In the genomic region with DNA sequence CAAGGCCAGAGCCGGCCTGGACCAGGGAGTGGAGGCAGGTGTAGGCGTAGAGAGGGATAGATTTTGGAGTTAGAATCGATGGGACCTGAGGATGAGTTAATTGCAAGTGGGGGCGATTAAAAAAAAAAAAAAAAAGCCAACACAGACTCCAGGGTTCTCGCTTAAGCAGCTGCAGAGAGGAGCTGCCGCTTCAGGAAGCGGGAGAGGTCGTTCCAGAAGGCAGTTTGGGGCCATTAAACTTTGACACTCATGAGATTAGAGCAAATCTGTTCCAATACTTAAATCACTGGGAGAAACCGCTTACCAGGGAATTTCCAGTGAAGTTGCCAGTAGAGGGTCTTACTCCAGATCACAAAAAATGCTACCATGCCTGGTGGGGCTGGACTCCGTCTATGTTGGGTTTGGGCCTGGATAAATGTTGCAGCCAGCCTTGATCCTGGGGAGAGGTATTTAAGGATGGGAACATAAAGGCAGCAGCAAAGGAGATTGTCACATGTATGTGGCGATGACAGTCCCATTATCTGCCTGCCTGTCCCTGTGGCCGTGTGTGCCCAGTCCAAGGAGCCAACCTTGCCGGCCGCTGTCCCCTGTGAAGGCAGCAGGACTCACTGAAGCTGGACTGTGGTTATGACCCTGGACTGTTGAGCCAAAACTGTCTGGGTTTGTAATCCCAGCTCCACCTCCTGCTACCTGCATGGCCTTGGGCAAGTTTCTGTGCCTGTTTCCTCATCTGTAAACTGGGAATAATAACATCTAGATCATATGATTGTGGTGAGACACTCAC, we compare ENCODE assay signal across 18 cellular contexts. TPM values are rescaled to one million over a fixed set of nuclear protein-coding genes. Genes with fewer than 3 reads are reported as not detected.
DNase-seq lines count a peak whose midpoint lies in the region; ATAC-seq and TF ChIP-seq lines count a peak whose summit lies in the region.
"Had no signal": no experiment of that assay in that cellular context is flagged by ENCODE, and none has a peak within 500 bp of the region (broad histone marks: within the 10 kb centered on the region; RNA-seq: fewer than 3 reads in every experiment).

No MANE protein-coding gene starts in this region.

- H3K4me3 ChIP-seq in GM12865 (ENCODE audit: low read depth, low read length), result peak overlapping the region; percentile 63
- no peak overlapping the region for H3K4me3 ChIP-seq in epithelial cell of esophagus (ENCODE audit: low read length)
- no peak overlapping the region for H3K4me3 ChIP-seq in neuronal stem cell (ENCODE audit: low read length in 2 of 2)
- H3K4me3 ChIP-seq: lung had no signal

- no peak overlapping the region for H3K18ac ChIP-seq in neuronal stem cell (ENCODE audit: low read length)

- H3K27ac Mint-ChIP-seq in IgD-negative memory B cell, result no peak overlapping the region
- H3K27ac Mint-ChIP-seq: activated T-cell treated with anti-CD3 and anti-CD28 coated beads, Interleukin-2, amount 50 U/mL, for 24 hours; effector memory CD8-positive, alpha-beta T cell; HFFc6 had no signal

- no peak overlapping the region for H3K9ac ChIP-seq in neuronal stem cell (ENCODE audit: low read depth, low read length, poor library complexity)

- H3K27ac ChIP-seq in neuronal stem cell (replicated peaks; ENCODE audit: low read length), result no peak overlapping the region
- H3K27ac ChIP-seq: cardiac muscle cell, suprapubic skin had no signal

- H3K4me3 Mint-ChIP-seq in IgD-negative memory B cell, result peak overlapping the region; percentile 15 to 76 (median 50)
- H3K4me3 Mint-ChIP-seq: activated T-cell treated with anti-CD3 and anti-CD28 coated beads, Interleukin-2, amount 50 U/mL, for 24 hours; HFFc6 had no signal

- no peak overlapping the region for H3K14ac ChIP-seq in neuronal stem cell (ENCODE audit: low read length)

- H2AFZ ChIP-seq in neuronal stem cell (ENCODE audit: low read length), result peak overlapping the region; percentile 72

- no peak overlapping the region for H3K4ac ChIP-seq in neuronal stem cell (ENCODE audit: low read length)

- peaks cover 4% of the 10 kb centered on the region for H3K36me3 Mint-ChIP-seq in IgD-negative memory B cell

- no peak overlapping the region for H2BK12ac ChIP-seq in neuronal stem cell (ENCODE audit: low read length)

- peaks cover 17 to 22% (median 18%) of the 10 kb centered on the region in 3 donors for H3K4me1 Mint-ChIP-seq in IgD-negative memory B cell

- no peaks in the 10 kb centered on the region for H3K9me3 ChIP-seq in neuronal stem cell (replicated peaks in 1 of 2; ENCODE audit: control insufficient read depth in 2 of 2, insufficient read depth in 1 of 2, low read depth in 1 of 2, low read length in 2 of 2)
- H3K9me3 ChIP-seq: suprapubic skin had no signal

- no peak overlapping the region for H4K91ac ChIP-seq in neuronal stem cell (ENCODE audit: low read depth, low read length, poor library complexity)

- H3K4me2 ChIP-seq in neuronal stem cell (ENCODE audit: insufficient read depth, low read length, poor library complexity, severe bottlenecking), result no peak overlapping the region

- no peak overlapping the region for H2BK5ac ChIP-seq in neuronal stem cell (ENCODE audit: low read length)

- DNase-seq in GM12865 (ENCODE audit: low read depth) (no peak), epithelial cell of esophagus (ENCODE audit: low read depth) (peak; percentile 40), neuronal stem cell (ENCODE audit: low spot score) (no peak), ACHN (no peak)
- no peak for DNase-seq in activated CD8-positive, alpha-beta memory T cell treated with anti-CD3 and anti-CD28 coated beads for 24 hours
- DNase-seq: activated CD4-positive, alpha-beta T cell treated with anti-CD3 and anti-CD28 coated beads for 48 hours; effector memory CD8-positive, alpha-beta T cell; HFFc6; KBM-7; NCI-H1105; SHP77; T1000 had no signal

- no peaks in the 10 kb centered on the region for H3K9me3 Mint-ChIP-seq in IgD-negative memory B cell
- H3K9me3 Mint-ChIP-seq: activated T-cell treated with anti-CD3 and anti-CD28 coated beads, Interleukin-2, amount 50 U/mL, for 24 hours; effector memory CD8-positive, alpha-beta T cell; HFFc6 had no signal

- H2BK15ac ChIP-seq in neuronal stem cell (ENCODE audit: low read length), result no peak overlapping the region

- H3K36me3 ChIP-seq in neuronal stem cell (replicated peaks in 1 of 2; ENCODE audit: control insufficient read depth in 2 of 2, insufficient read depth in 2 of 2, low read length in 2 of 2), result no peaks in the 10 kb centered on the region
- H3K36me3 ChIP-seq: cardiac muscle cell, suprapubic skin had no signal

- no peak overlapping the region for H3K23ac ChIP-seq in neuronal stem cell (ENCODE audit: low read depth, low read length, poor library complexity)

- H2BK120ac ChIP-seq in neuronal stem cell (ENCODE audit: low read depth, low read length), result no peak overlapping the region

- H3K27me3 Mint-ChIP-seq in IgD-negative memory B cell, result peaks cover 40% of the 10 kb centered on the region

- peaks cover 2% of the 10 kb centered on the region for H3K79me1 ChIP-seq in neuronal stem cell (ENCODE audit: low read depth, low read length)

- peaks cover 0 to 65% (median 6%) of the 10 kb centered on the region in 3 experiments for H3K27me3 ChIP-seq in neuronal stem cell (ENCODE audit: control insufficient read depth in 3 of 3, insufficient read depth in 3 of 3, low read depth in 1 of 3, low read length in 3 of 3)

- TF ChIP-seq CTCF in GM12865 (IDR thresholded peaks at IDR 0.05; ENCODE audit: insufficient read depth, low read depth, low read length, missing control alignments), result no peak
- no peak for TF ChIP-seq CTCF in epithelial cell of esophagus (IDR thresholded peaks at IDR 0.05; ENCODE audit: insufficient read depth, low read depth, low read length, missing control alignments)

- peaks cover 0 to 8% of the 10 kb centered on the region in 2 donors for H3K4me1 ChIP-seq in neuronal stem cell (ENCODE audit: control insufficient read depth in 2 of 2, insufficient read depth in 1 of 2, low read depth in 1 of 2, low read length in 2 of 2)

- H2AK5ac ChIP-seq in neuronal stem cell (ENCODE audit: low read depth, low read length), result no peak overlapping the region

- 100% methylated on average over 3 of the region's 14 CpGs; no CpG with 5 or more reads in 1 of the 2 donors for WGBS in neuronal stem cell (ENCODE audit: extremely low coverage in 2 of 2, insufficient read length in 2 of 2, insufficient replicate concordance in 1 of 2), 2 donors

- in situ Hi-C loops in ACHN (cut with HindIII; ENCODE audit: low pct_ligation_motif_present, low pct_unique_long_range_greater_than_20kb, low sequenced_read_pairs), result no loop called here

- no peak overlapping the region for H4K8ac ChIP-seq in neuronal stem cell (ENCODE audit: low read depth, low read length)

- no peak for ATAC-seq in HG02870 (IDR thresholded peaks at IDR 0.05; ENCODE audit: unreplicated experiment)

RNA-seq across cellular contexts. Expression of a gene that starts 23.9 kb away (rescaled TPM):
- polyA plus RNA-seq in IgD-negative memory B cell, result not detected
- 0.70 TPM for polyA plus RNA-seq in neuronal stem cell (2013, experiment 1 of 2)
- 0.89 TPM for polyA plus RNA-seq in neuronal stem cell (2013, experiment 2 of 2)
